Comparison of ENCODE assay signal across 8 cellular contexts in genomic region chr1:183881387-183882084, GRCh38.
DNase-seq lines count a peak whose midpoint lies in the region; ATAC-seq, FAIRE-seq and TF ChIP-seq lines count a peak whose summit lies in the region.

No MANE protein-coding gene starts in this region.

- H3K36me3 Mint-ChIP-seq in HFFc6 (ENCODE audit: low read depth) (peaks cover 36% of the 10 kb centered on the region), astrocyte (ENCODE audit: low read depth, unreplicated experiment) (peaks cover 11% of the 10 kb centered on the region)

- intact Hi-C loops in stomach (cut with DNase I; ENCODE audit: low total_unique reads): no loop called here

- peak overlapping the region; percentile 30 for H3K27ac ChIP-seq in astrocyte (ENCODE audit: low read depth, low read length)
- no peak overlapping the region for H3K27ac ChIP-seq in iPS-20b (ENCODE audit: low read length)
- H3K27ac ChIP-seq in stomach: peak overlapping the region in 3 of 5 donors; percentile 36 to 41 (median 40)

- no peaks in the 10 kb centered on the region for H3K79me2 ChIP-seq in astrocyte (ENCODE audit: insufficient read depth, low read length)

- peak overlapping the region; percentile 9; the same call in 1 of the 2 replicates for H3K4me3 Mint-ChIP-seq in HFFc6
- no peak overlapping the region for H3K4me3 Mint-ChIP-seq in astrocyte (ENCODE audit: unreplicated experiment)

- H3K27me3 Mint-ChIP-seq in HFFc6 (ENCODE audit: insufficient read depth) (no peaks in the 10 kb centered on the region), astrocyte (ENCODE audit: low read depth, unreplicated experiment) (peaks cover 2% of the 10 kb centered on the region)

- DNase-seq in HFFc6 (peak; percentile 60), astrocyte (ENCODE audit: low read depth) (peak; percentile 85), stomach (peak; percentile 65), NCI-H2227 treated with DMSO at 0.1 percent for 48 hours (lab: John Stamatoyannopoulos, UW) (no peak), MV-4-11 (lab: John Stamatoyannopoulos, UW) (no peak)
- DNase-seq in activated naive CD4-positive, alpha-beta T cell (lab: John Stamatoyannopoulos, UW): no peak

- H3K9me3 ChIP-seq in astrocyte (ENCODE audit: insufficient read depth, low read depth, low read length) (no peaks in the 10 kb centered on the region), iPS-20b (ENCODE audit: insufficient read depth, low read depth, low read length) (no peaks in the 10 kb centered on the region), stomach (no peaks in the 10 kb centered on the region)

- H4K20me1 ChIP-seq in astrocyte (ENCODE audit: insufficient read depth, low read length): no peaks in the 10 kb centered on the region

- peak overlapping the region; percentile 30 for H2AFZ ChIP-seq in astrocyte (ENCODE audit: low read depth, low read length)

- WGBS in stomach, 5 donors: 0 to 36% (median 13%) methylated on average over 1 to 3 of the region's 3 CpGs

- H3K9me3 Mint-ChIP-seq in HFFc6: no peaks in the 10 kb centered on the region
- peaks cover 1% of the 10 kb centered on the region for H3K9me3 Mint-ChIP-seq in astrocyte (ENCODE audit: unreplicated experiment)

- H3K27ac Mint-ChIP-seq in HFFc6 (peak overlapping the region; percentile 64; the same call in 1 of the 2 replicates), astrocyte (ENCODE audit: unreplicated experiment) (peak overlapping the region; percentile 90)

- H3K4me1 Mint-ChIP-seq in HFFc6 (ENCODE audit: low read depth) (peaks cover 63% of the 10 kb centered on the region), astrocyte (ENCODE audit: low read depth, unreplicated experiment) (peaks cover 23% of the 10 kb centered on the region)

- TF ChIP-seq POLR2A in stomach (IDR thresholded peaks at IDR 0.05): no peak

- no peaks in the 10 kb centered on the region for H3K27me3 ChIP-seq in astrocyte (ENCODE audit: insufficient read depth, low read length)
- H3K27me3 ChIP-seq in iPS-20b (ENCODE audit: insufficient read depth, low read length): no peaks in the 10 kb centered on the region
- H3K27me3 ChIP-seq in stomach: no peaks in the 10 kb centered on the region

- no peak overlapping the region for H3K4me3 ChIP-seq in astrocyte (ENCODE audit: insufficient read depth, low read depth, low read length)
- no peak overlapping the region for H3K4me3 ChIP-seq in iPS-20b (ENCODE audit: low read length)
- no peak overlapping the region for H3K4me3 ChIP-seq in stomach

- H3K36me3 ChIP-seq in astrocyte (ENCODE audit: insufficient read depth, low read length): peaks cover 2% of the 10 kb centered on the region
- no peaks in the 10 kb centered on the region for H3K36me3 ChIP-seq in iPS-20b (ENCODE audit: insufficient read depth, low read depth, low read length)
- H3K36me3 ChIP-seq in stomach: peaks cover 0 to 9% (median 7%) of the 10 kb centered on the region in 4 donors

- ATAC-seq in HG03439 (IDR thresholded peaks at IDR 0.05; ENCODE audit: unreplicated experiment): no peak

- TF ChIP-seq CTCF in HFFc6 (IDR thresholded peaks at IDR 0.05) (no peak), astrocyte (IDR thresholded peaks at IDR 0.05; ENCODE audit: insufficient read depth, low read depth, low read length) (no peak), stomach (IDR thresholded peaks at IDR 0.05) (no peak)

- H3K4me2 ChIP-seq in astrocyte (ENCODE audit: low read length): peak overlapping the region; percentile 38

- H3K4me1 ChIP-seq in astrocyte (ENCODE audit: insufficient read depth, low read length) (peaks cover 11% of the 10 kb centered on the region), iPS-20b (ENCODE audit: insufficient read depth, low read length) (peaks cover 21% of the 10 kb centered on the region), stomach (peaks cover 9 to 56% (median 25%) of the 10 kb centered on the region in 4 donors)

- FAIRE-seq in astrocyte (lab: Jason Lieb, UNC): peak; percentile 17

- H3K9ac ChIP-seq in astrocyte (ENCODE audit: low read length) (no peak overlapping the region), iPS-20b (ENCODE audit: low read depth, low read length) (peak overlapping the region; percentile 19; the same call in 1 of the 2 replicates)

- TF ChIP-seq EP300 in stomach (IDR thresholded peaks at IDR 0.05): no peak

Comparison
In these comparisons a context has a peak if more than half of its experiments do, and no peak if none do; other contexts are left out.
1. DNase-seq: peak in HFFc6 (single experiment), astrocyte (single experiment) and stomach (single experiment); none in activated naive CD4-positive, alpha-beta T cell (0 of 4), NCI-H2227 treated with DMSO at 0.1 percent for 48 hours (single experiment) and MV-4-11 (single experiment).